14 cellular contexts compared by ENCODE assay signal in genomic region chr17:8465381-8466158, GRCh38. TPM values are rescaled to one million over a fixed set of nuclear protein-coding genes. Genes with fewer than 3 reads are reported as not detected.
DNase-seq lines count a peak whose midpoint lies in the region; ATAC-seq and TF ChIP-seq lines count a peak whose summit lies in the region.
"Had no signal": no experiment of that assay in that cellular context is flagged by ENCODE, and none has a peak within 500 bp of the region (broad histone marks: within the 10 kb centered on the region; RNA-seq: fewer than 3 reads in every experiment).

No MANE protein-coding gene starts in this region.

- intact Hi-C loops in mammary epithelial cell (cut with micrococcal nuclease) = no loop called here

- no peaks in the 10 kb centered on the region for H3K9me3 Mint-ChIP-seq in activated naive CD4-positive, alpha-beta T cell treated with anti-CD3 and anti-CD28 coated beads, Interleukin-2, amount 50 U/mL, for 72 hours
- H3K9me3 Mint-ChIP-seq in immature natural killer cell = no peaks in the 10 kb centered on the region

- H3K4me3 Mint-ChIP-seq in immature natural killer cell = no peak overlapping the region

- H3K9me3 ChIP-seq in mammary epithelial cell (replicated peaks; ENCODE audit: insufficient read depth, low read length) = no peaks in the 10 kb centered on the region
- no peaks in the 10 kb centered on the region for H3K9me3 ChIP-seq in hepatocyte (ENCODE audit: low read depth)
- no peaks in the 10 kb centered on the region for H3K9me3 ChIP-seq in stomach smooth muscle (ENCODE audit: control insufficient read depth in 2 of 2, low read length in 2 of 2)
- H3K9me3 ChIP-seq: body of pancreas, heart left ventricle had no signal

- CTCF ChIA-PET in mammary epithelial cell (lab: Charles Lee; ENCODE audit: low non-redundant PET) = no interaction called here

- H3K4me1 ChIP-seq in mammary epithelial cell (ENCODE audit: insufficient read depth, low read length) = peaks cover 23% of the 10 kb centered on the region
- peaks cover 15% of the 10 kb centered on the region for H3K4me1 ChIP-seq in hepatocyte (ENCODE audit: insufficient read depth)
- peaks cover 30% of the 10 kb centered on the region for H3K4me1 ChIP-seq in stomach smooth muscle (ENCODE audit: control insufficient read depth, insufficient read depth, low read length)
- H3K4me1 ChIP-seq: body of pancreas had no signal

- H3K9ac ChIP-seq in mammary epithelial cell (ENCODE audit: insufficient read depth, low read length) (peak overlapping the region; percentile 18), stomach smooth muscle (ENCODE audit: low read length in 2 of 2) (no peak overlapping the region)

- H3K4me1 Mint-ChIP-seq in immature natural killer cell = peaks cover 11 to 37% of the 10 kb centered on the region in 2 donors

- H3K36me3 Mint-ChIP-seq in activated naive CD4-positive, alpha-beta T cell treated with anti-CD3 and anti-CD28 coated beads, Interleukin-2, amount 50 U/mL, for 72 hours = no peaks in the 10 kb centered on the region
- peaks cover 4 to 33% (median 16%) of the 10 kb centered on the region in 3 donors for H3K36me3 Mint-ChIP-seq in immature natural killer cell

- H3K36me3 ChIP-seq in mammary epithelial cell (ENCODE audit: insufficient read depth, low read length) (peaks cover 25% of the 10 kb centered on the region), hepatocyte (replicated peaks; ENCODE audit: insufficient read depth, low read depth) (no peaks in the 10 kb centered on the region), stomach smooth muscle (ENCODE audit: control insufficient read depth in 2 of 2, insufficient read depth in 2 of 2, low read length in 2 of 2) (peaks cover 44 to 49% of the 10 kb centered on the region in 2 donors)

- H4K20me1 ChIP-seq in mammary epithelial cell (ENCODE audit: insufficient read depth, low read length) = no peaks in the 10 kb centered on the region
- H4K20me1 ChIP-seq in hepatocyte (ENCODE audit: insufficient read depth, poor library complexity, severe bottlenecking) = peaks cover 42% of the 10 kb centered on the region

- peaks cover 84% of the 10 kb centered on the region for H3K79me2 ChIP-seq in mammary epithelial cell (ENCODE audit: insufficient read depth, low read length)
- H3K79me2 ChIP-seq in hepatocyte = peaks cover 54% of the 10 kb centered on the region

- H2AFZ ChIP-seq in mammary epithelial cell (ENCODE audit: low read depth, low read length) (no peak overlapping the region), hepatocyte (no peak overlapping the region)

- peak overlapping the region; percentile 66 for H3K4me2 ChIP-seq in mammary epithelial cell (ENCODE audit: insufficient read depth, low read depth, low read length)
- H3K4me2 ChIP-seq in hepatocyte = peak overlapping the region; percentile 52

- TF ChIP-seq CTCF in mammary epithelial cell (conservative IDR thresholded peaks at IDR 0.05 in 1 of 2, IDR thresholded peaks at IDR 0.05 in 1 of 2; ENCODE audit: extremely low read depth in 1 of 2, insufficient read depth in 1 of 2, low read depth in 1 of 2, low read length in 2 of 2) = no peak
- no peak for TF ChIP-seq CTCF in hepatocyte (IDR thresholded peaks at IDR 0.05; ENCODE audit: poor library complexity)

- H3K27me3 ChIP-seq in mammary epithelial cell (ENCODE audit: insufficient read depth, low read length) = no peaks in the 10 kb centered on the region
- H3K27me3 ChIP-seq in hepatocyte = no peaks in the 10 kb centered on the region
- H3K27me3 ChIP-seq in stomach smooth muscle (ENCODE audit: control insufficient read depth in 1 of 2, insufficient read depth in 2 of 2, low read length in 2 of 2) = no peaks in the 10 kb centered on the region
- H3K27me3 ChIP-seq: body of pancreas, heart left ventricle had no signal

- in situ Hi-C loops in mammary epithelial cell (cut with MboI; ENCODE audit: low sequenced_read_pairs in 2 of 2) = no loop called here

- no peaks in the 10 kb centered on the region for H3K9me2 ChIP-seq in hepatocyte (replicated peaks; ENCODE audit: insufficient read depth)

- peak overlapping the region; percentile 32 to 45 for H3K27ac Mint-ChIP-seq in activated naive CD4-positive, alpha-beta T cell treated with anti-CD3 and anti-CD28 coated beads, Interleukin-2, amount 50 U/mL, for 72 hours
- peak overlapping the region in 2 of 6 donors; percentile 6 to 49 for H3K27ac Mint-ChIP-seq in immature natural killer cell

- H3K4me3 ChIP-seq in mammary epithelial cell (replicated peaks in 1 of 3; ENCODE audit: insufficient read depth in 1 of 3, low read depth in 2 of 3, low read length in 3 of 3) (peak overlapping the region in 2 of 3 experiments; percentile 5 to 7), hepatocyte (no peak overlapping the region), stomach smooth muscle (ENCODE audit: low read length in 2 of 2) (no peak overlapping the region)
- H3K4me3 ChIP-seq: body of pancreas, heart left ventricle had no signal

- ATAC-seq in activated naive CD4-positive, alpha-beta T cell treated with anti-CD3 and anti-CD28 coated beads, Interleukin-2, amount 50 U/mL, for 72 hours = no peak
- ATAC-seq in GM18868 (IDR thresholded peaks at IDR 0.05; ENCODE audit: unreplicated experiment) = no peak
- ATAC-seq: body of pancreas had no signal

- dilution Hi-C loops in mammary epithelial cell (cut with HindIII; ENCODE audit: low sequenced_read_pairs) = no loop called here

- WGBS in mammary epithelial cell (ENCODE audit: low coverage, missing lambda C conversion rate) = 26% methylated on average over 14 of the region's 18 CpGs
- 64% methylated on average over 18 of the region's 18 CpGs for WGBS in hepatocyte (ENCODE audit: low lambda C conversion rate, missing lambda C conversion rate)

- H3K27me3 Mint-ChIP-seq in immature natural killer cell (ENCODE audit: low read depth in 3 of 3) = peaks cover 0 to 6% (median 0%) of the 10 kb centered on the region in 3 donors

- H3K27ac ChIP-seq in mammary epithelial cell (ENCODE audit: insufficient read depth, low read depth, low read length) = peak overlapping the region; percentile 4
- H3K27ac ChIP-seq in hepatocyte = peak overlapping the region; percentile 42
- H3K27ac ChIP-seq in stomach smooth muscle (ENCODE audit: low read length) = peak overlapping the region; percentile 18
- H3K27ac ChIP-seq: body of pancreas had no signal

- no TSS peak for BruUV-seq in mammary epithelial cell (replicated peaks; lab: Mats Ljungman, UMichigan)

- no peak for DNase-seq in activated naive CD4-positive, alpha-beta T cell treated with anti-CD3 and anti-CD28 coated beads, Interleukin-2, amount 50 U/mL, for 72 hours (ENCODE audit: low spot score in 2 of 2)
- no peak for DNase-seq in activated naive CD4-positive, alpha-beta T cell treated with anti-CD3 and anti-CD28 coated beads, Interleukin-2, amount 50 U/mL, for 16 hours
- DNase-seq in mammary epithelial cell = peak; percentile 74
- no peak for DNase-seq in hepatocyte (ENCODE audit: low spot score)
- no peak for DNase-seq in immature natural killer cell
- DNase-seq in activated naive CD4-positive, alpha-beta T cell treated with Interleukin-2 at 50 U/mL for 16 hours = no peak
- DNase-seq: body of pancreas, COR-L47, heart left ventricle, KG1, NCI-H1436 treated with DMSO at 0.1 percent for 48 hours, NCI-H524 had no signal

RNA-seq across cellular contexts. Expression of gene NDEL1, which starts 29.9 kb away (rescaled TPM):
- 10 to 100 TPM; 68.1 to 72.4 TPM for total RNA-seq in activated naive CD4-positive, alpha-beta T cell treated with anti-CD3 and anti-CD28 coated beads, Interleukin-2, amount 50 U/mL, for 72 hours
- total RNA-seq in mammary epithelial cell (100 to 1,000 TPM in 1 of 2 donors, 10 to 100 TPM in 1; 55.7 to 102 TPM), hepatocyte (60.7 and 66.3 TPM in 2 replicates)
- polyA plus RNA-seq in mammary epithelial cell (49.4 TPM), hepatocyte (46.1 and 51.1 TPM in 2 replicates), immature natural killer cell (10 to 100 TPM; 37.2 to 75.0 (median 54.4) TPM)
- polyA minus RNA-seq in mammary epithelial cell = 36.7 TPM

Comparison
In these comparisons a context has a peak if more than half of its experiments do, and no peak if none do; other contexts are left out.
1. H3K4me3 ChIP-seq: peak in mammary epithelial cell (2 of 3); none in hepatocyte (single experiment) and stomach smooth muscle (0 of 2).
2. Peak in every context shown above with its lines, with median percentiles within 50 percentile points of each other: H3K27ac ChIP-seq.